Comparison of ENCODE assay signal across 20 cellular contexts in the genomic region with DNA sequence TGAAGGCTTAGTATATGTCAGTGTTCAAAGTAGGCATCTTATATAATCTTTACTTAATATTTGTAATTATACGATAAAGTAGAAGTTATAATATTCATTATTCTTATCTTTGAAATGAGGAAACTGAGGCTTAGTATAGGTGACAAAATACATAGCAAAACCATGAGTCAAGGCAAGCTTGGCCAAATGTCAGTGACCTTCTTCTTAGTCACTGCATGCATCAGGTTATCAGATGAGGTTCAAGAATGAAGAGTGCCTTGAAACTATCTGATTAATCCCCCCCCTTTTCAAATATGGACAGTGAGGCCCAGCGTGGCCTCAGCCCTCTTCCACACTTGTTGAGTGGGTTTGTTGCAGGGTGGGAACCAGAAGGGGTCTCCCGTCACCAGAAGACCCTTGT. TPM values are rescaled to one million over a fixed set of nuclear protein-coding genes. Genes with fewer than 3 reads are reported as not detected.
DNase-seq lines count a peak whose midpoint lies in the region; ATAC-seq, FAIRE-seq and TF ChIP-seq lines count a peak whose summit lies in the region.
"Had no signal": no experiment of that assay in that cellular context is flagged by ENCODE, and none has a peak within 500 bp of the region (broad histone marks: within the 10 kb centered on the region; RNA-seq: fewer than 3 reads in every experiment).

No MANE protein-coding gene starts in this region.

- peak; percentile 83 for FAIRE-seq in GM12892 (lab: Jason Lieb, UNC)
- FAIRE-seq: islet of Langerhans, pancreas, urothelium cell line had no signal

- H3K27me3 ChIP-seq in BLaER1: no peaks in the 10 kb centered on the region
- H3K27me3 ChIP-seq in gastrocnemius medialis: no peaks in the 10 kb centered on the region
- H3K27me3 ChIP-seq: pancreas had no signal

- CTCF ChIA-PET in OCI-LY7 (lab: Charles Lee; ENCODE audit: unreplicated experiment): no interaction called here

- BruUV-seq in OCI-LY7 (replicated peaks; lab: Mats Ljungman, UMichigan): no TSS peak

- ATAC-seq in gastrocnemius medialis (no peak), GM18505 (IDR thresholded peaks at IDR 0.05; ENCODE audit: unreplicated experiment) (no peak)
- ATAC-seq: activated CD8-positive, alpha-beta memory T cell treated with anti-CD3 and anti-CD28 coated beads, Interleukin-2, amount 10 ng/mL, durations not matched to agents 7 days and 5 days; naive thymus-derived CD8-positive, alpha-beta T cell; pancreas; Right ventricle myocardium inferior; sciatic nerve had no signal

- H3K9me2 ChIP-seq in OCI-LY7 (ENCODE audit: insufficient read depth, low read length): no peaks in the 10 kb centered on the region

- no peaks in the 10 kb centered on the region for H3K36me3 ChIP-seq in BLaER1
- H3K36me3 ChIP-seq in OCI-LY7 (ENCODE audit: insufficient read depth, low read length): no peaks in the 10 kb centered on the region
- no peaks in the 10 kb centered on the region for H3K36me3 ChIP-seq in gastrocnemius medialis
- H3K36me3 ChIP-seq: pancreas had no signal

- no peak overlapping the region for H3K9ac ChIP-seq in BLaER1

- peak overlapping the region; percentile 17; the same call in 1 of the 2 replicates for H3K4me2 ChIP-seq in BLaER1
- peak overlapping the region; percentile 26 for H3K4me2 ChIP-seq in OCI-LY7 (ENCODE audit: low read length)

- POLR2A ChIA-PET in OCI-LY7 (lab: Charles Lee): no interaction called here

- H3K4me1 ChIP-seq in BLaER1 (peaks cover 47% of the 10 kb centered on the region), OCI-LY7 (ENCODE audit: insufficient read depth, low read length, poor library complexity, severe bottlenecking) (peaks cover 58% of the 10 kb centered on the region), gastrocnemius medialis (no peaks in the 10 kb centered on the region)

- H3K9me3 ChIP-seq in BLaER1 (no peaks in the 10 kb centered on the region; the same call in 1 of the 2 replicates), OCI-LY7 (ENCODE audit: low read length) (no peaks in the 10 kb centered on the region), gastrocnemius medialis (no peaks in the 10 kb centered on the region)
- H3K9me3 ChIP-seq: pancreas had no signal

- no peak overlapping the region for H3K4me3 ChIP-seq in BLaER1
- H3K4me3 ChIP-seq in OCI-LY7 (ENCODE audit: low read depth, low read length, poor library complexity, severe bottlenecking): no peak overlapping the region
- H3K4me3 ChIP-seq in fibroblast of mammary gland (ENCODE audit: control insufficient read depth, low read depth, low read length): no peak overlapping the region
- H3K4me3 ChIP-seq in gastrocnemius medialis: no peak overlapping the region
- H3K4me3 ChIP-seq: pancreas had no signal

- H2AFZ ChIP-seq in OCI-LY7 (ENCODE audit: low read length): peak overlapping the region; percentile 72; the same call in 1 of the 2 replicates

- TF ChIP-seq CTCF in OCI-LY7 (conservative IDR thresholded peaks at IDR 0.05; ENCODE audit: low read length) (no peak), fibroblast of mammary gland (conservative IDR thresholded peaks at IDR 0.05; ENCODE audit: control insufficient read depth, insufficient read depth, low read depth, low read length) (no peak), gastrocnemius medialis (IDR thresholded peaks at IDR 0.05 in 4 of 5, conservative IDR thresholded peaks at IDR 0.05 in 1 of 5) (no peak)

- intact Hi-C loops in OCI-LY7 (cut with micrococcal nuclease; ENCODE audit: unreplicated experiment): loop anchor here (5.0 kb wide), 2 partner anchors 57 to 112 kb away; no protein-coding TSS in a partner anchor
- intact Hi-C loops in gastrocnemius medialis (cut with DNase I; ENCODE audit: low total_unique reads): no loop called here

- peak overlapping the region; percentile 67 for H3K27ac ChIP-seq in BLaER1
- peak overlapping the region; percentile 28 for H3K27ac ChIP-seq in OCI-LY7 (ENCODE audit: low read depth, low read length, poor library complexity, severe bottlenecking)
- H3K27ac ChIP-seq in gastrocnemius medialis: no peak overlapping the region
- H3K27ac ChIP-seq: pancreas had no signal

- DNase-seq in GM12892 (ENCODE audit: insufficient read length): no peak
- no peak for DNase-seq in OCI-LY7 (ENCODE audit: low spot score)
- peak; percentile 35 for DNase-seq in fibroblast of mammary gland (ENCODE audit: low read depth)
- DNase-seq in gastrocnemius medialis: no peak
- DNase-seq in globus pallidus (ENCODE audit: low spot score): no peak
- no peak for DNase-seq in NCI-H1048 (lab: John Stamatoyannopoulos, UW)
- DNase-seq: activated CD8-positive, alpha-beta memory T cell treated with anti-CD3 and anti-CD28 coated beads, Interleukin-2, amount 10 ng/mL, durations not matched to agents 7 days and 5 days; activated effector memory CD4-positive, alpha-beta T cell treated with anti-CD3 and anti-CD28 coated beads, Interleukin-2, amount 50 U/mL, for 16 hours; anterior cingulate cortex; Calu3; mesenchymal stem cell; naive thymus-derived CD8-positive, alpha-beta T cell; NCI-H187 treated with DMSO at 0.1 percent for 48 hours; pancreas had no signal

- TF ChIP-seq POLR2A in GM12892 (IDR thresholded peaks at IDR 0.05; ENCODE audit: low read depth, low read length) (no peak), gastrocnemius medialis (IDR thresholded peaks at IDR 0.05) (no peak), GM18505 (IDR thresholded peaks at IDR 0.05; ENCODE audit: borderline replicate concordance, extremely low read depth, insufficient read depth, insufficient read length) (no peak)

- no peaks in the 10 kb centered on the region for H4K20me1 ChIP-seq in BLaER1
- no peaks in the 10 kb centered on the region for H4K20me1 ChIP-seq in OCI-LY7 (ENCODE audit: insufficient read depth, low read length)

- no peaks in the 10 kb centered on the region for H3K79me2 ChIP-seq in OCI-LY7 (ENCODE audit: insufficient read depth, low read depth, low read length)

- in situ Hi-C loops in gastrocnemius medialis (cut with MboI; ENCODE audit: low sequenced_read_pairs in 4 of 4): no loop called here

RNA-seq across cellular contexts. Expression of gene PMAIP1, which starts 59.3 kb away (rescaled TPM):
- polyA plus RNA-seq in GM12892 (2012; ENCODE audit: missing spikeins): 133 TPM
- 22.9 and 25.4 TPM in 2 replicates for total RNA-seq in OCI-LY7 (2014; rRNA removed; shearing (Covaris generic))
- total RNA-seq in OCI-LY7 (2022): 21.1 and 23.3 TPM in 2 replicates
- 1 to 10 TPM in 2 of 4 donors, under 1 TPM in 1, not detected in 1; 0.27 to 1.7 (median 1.2) TPM for total RNA-seq in gastrocnemius medialis

Comparison
In these comparisons a context has a peak if more than half of its experiments do, and no peak if none do; other contexts are left out.
1. H3K27ac ChIP-seq: peak in BLaER1 (single experiment) and OCI-LY7 (single experiment); none in gastrocnemius medialis (0 of 4).
2. RNA of gene PMAIP1, which starts 59.3 kb away (total RNA-seq): 21.1 to 25.4 TPM in OCI-LY7; 0.27 to 1.7 TPM in gastrocnemius medialis; every median in the first group is over 4 times any median in the second.